ENCODE assay signal across 1 cellular context in genomic region chr3:48130321-48130881, GRCh38.
TF ChIP-seq lines count a peak whose summit lies in the region.

No MANE protein-coding gene starts in this region.

TF ChIP-seq in Ishikawa, 13 proteins besides CTCF, POLR2A, EP300 and RAD21 (continued from another document):
- TF ChIP-seq USF1 (IDR thresholded peaks at IDR 0.05) (no peak), MAX (IDR thresholded peaks at IDR 0.05) (0 out of 2 replicates have a peak, but pooled peaks have one; percentile 23), YY1 (IDR thresholded peaks at IDR 0.05; ENCODE audit: low read depth) (no peak), EGR1 (IDR thresholded peaks at IDR 0.05) (no peak), CREB1 (IDR thresholded peaks at IDR 0.05; ENCODE audit: low read depth) (no peak), FOXM1 (IDR thresholded peaks at IDR 0.05; ENCODE audit: borderline replicate concordance, low read depth) (no peak), NFIC (IDR thresholded peaks at IDR 0.05) (peak; percentile 43), TAF1 (IDR thresholded peaks at IDR 0.05; ENCODE audit: low read depth) (no peak), ZBTB7A (IDR thresholded peaks at IDR 0.05; ENCODE audit: low read depth) (no peak), TCF12 (IDR thresholded peaks at IDR 0.05; ENCODE audit: low read depth) (no peak), REST (IDR thresholded peaks at IDR 0.05; ENCODE audit: low read depth) (no peak)
TF ChIP-seq in Ishikawa: peak in this region for 3.
